Comparison of ENCODE assay signal across 20 cellular contexts in genomic region chr9:84742261-84742660, GRCh38.
DNase-seq lines count a peak whose midpoint lies in the region; ATAC-seq, FAIRE-seq and TF ChIP-seq lines count a peak whose summit lies in the region.
"Had no signal": no experiment of that assay in that cellular context is flagged by ENCODE, and none has a peak within 500 bp of the region (broad histone marks: within the 10 kb centered on the region; RNA-seq: fewer than 3 reads in every experiment).

No MANE protein-coding gene starts in this region.

- H3K9me3 ChIP-seq in esophagus muscularis mucosa (no peaks in the 10 kb centered on the region), aorta (ENCODE audit: control insufficient read depth, low read length) (no peaks in the 10 kb centered on the region)
- H3K9me3 ChIP-seq: BLaER1, Caco-2, HAP-1 had no signal

- H3K4me1 Mint-ChIP-seq in WTC11 = no peaks in the 10 kb centered on the region
- H3K4me1 Mint-ChIP-seq: B cell; CD4-positive, CD25-positive, alpha-beta regulatory T cell had no signal

- intact Hi-C loops in esophagus muscularis mucosa (cut with DNase I) (no loop called here), aorta (cut with DNase I) (no loop called here)

- H3K4me3 ChIP-seq in esophagus muscularis mucosa = no peak overlapping the region
- no peak overlapping the region for H3K4me3 ChIP-seq in aorta (ENCODE audit: low read length in 2 of 2)
- H3K4me3 ChIP-seq: BLaER1, HAP-1 had no signal

- no peak overlapping the region for H3K4me3 Mint-ChIP-seq in WTC11
- H3K4me3 Mint-ChIP-seq: B cell; CD8-positive, alpha-beta T cell; HFFc6 had no signal

- no peaks in the 10 kb centered on the region for H3K36me3 Mint-ChIP-seq in WTC11
- H3K36me3 Mint-ChIP-seq: CD4-positive, CD25-positive, alpha-beta regulatory T cell; CD8-positive, alpha-beta T cell had no signal

- H3K4me1 ChIP-seq in esophagus muscularis mucosa = no peaks in the 10 kb centered on the region
- no peaks in the 10 kb centered on the region for H3K4me1 ChIP-seq in aorta (ENCODE audit: control insufficient read depth in 1 of 2, insufficient read depth in 2 of 2, low read length in 2 of 2)
- H3K4me1 ChIP-seq: BLaER1, Caco-2, HAP-1 had no signal

- no peak for TF ChIP-seq EP300 in esophagus muscularis mucosa (IDR thresholded peaks at IDR 0.05)

- TF ChIP-seq CTCF in WTC11 (IDR thresholded peaks at IDR 0.05) (no peak), esophagus muscularis mucosa (IDR thresholded peaks at IDR 0.05) (no peak)

- no peaks in the 10 kb centered on the region for H3K27me3 Mint-ChIP-seq in WTC11 (ENCODE audit: low read depth)

- FAIRE-seq in GM18507 (lab: Jason Lieb, UNC) = peak; percentile 12
- FAIRE-seq: A204.1, G401.6 had no signal

- CTCF ChIA-PET in WTC11 (lab: Charles Lee) = interaction anchor here (0.5 to 1.6 kb wide), 4 partner anchors 14 to 1334 kb away, joined by 3 to 5 read pairs (median 3); no protein-coding TSS in a partner anchor

- POLR2A ChIA-PET in WTC11 (lab: Charles Lee) = interaction anchor here (0.5 kb wide), 1 partner anchor 12 kb away, joined by 9 read pairs; no protein-coding TSS in a partner anchor

- ATAC-seq in WTC11 = peak; percentile 53
- ATAC-seq in aorta (ENCODE audit: low FRiP score) = peak; percentile 34
- ATAC-seq in GM19023 (IDR thresholded peaks at IDR 0.05; ENCODE audit: unreplicated experiment) = no peak
- no peak for ATAC-seq in HG02973 (IDR thresholded peaks at IDR 0.05; ENCODE audit: unreplicated experiment)
- ATAC-seq: CD8-positive, alpha-beta T cell had no signal

- DNase-seq in GM18507 (ENCODE audit: extremely low spot score, insufficient read length, low read depth) (no peak), WTC11 (ENCODE audit: low spot score) (peak; percentile 20), esophagus muscularis mucosa (ENCODE audit: extremely low spot score) (peak; percentile 70), aorta (no peak), NCI-H1417 treated with DMSO at 0.1 percent for 48 hours (lab: John Stamatoyannopoulos, UW) (no peak)
- DNase-seq: Caco-2; CD4-positive, CD25-positive, alpha-beta regulatory T cell; CD8-positive, alpha-beta T cell; DMS153; DND-41; HFFc6 had no signal

- TF ChIP-seq POLR2A in esophagus muscularis mucosa (IDR thresholded peaks at IDR 0.05; ENCODE audit: low read depth) = no peak

- H3K27ac ChIP-seq in esophagus muscularis mucosa (replicated peaks in 1 of 4) (no peak overlapping the region), aorta (ENCODE audit: low read depth in 1 of 2, low read length in 2 of 2) (no peak overlapping the region)
- H3K27ac ChIP-seq: 22Rv1, BLaER1, C4-2B had no signal

- no peaks in the 10 kb centered on the region for H3K36me3 ChIP-seq in esophagus muscularis mucosa
- H3K36me3 ChIP-seq in aorta (ENCODE audit: control insufficient read depth in 1 of 2, insufficient read depth in 2 of 2, low read length in 1 of 2) = no peaks in the 10 kb centered on the region
- H3K36me3 ChIP-seq: BLaER1, HAP-1 had no signal

- no peaks in the 10 kb centered on the region for H3K9me3 Mint-ChIP-seq in WTC11
- H3K9me3 Mint-ChIP-seq: CD8-positive, alpha-beta T cell; HFFc6 had no signal

- H3K27ac Mint-ChIP-seq in WTC11 = no peak overlapping the region
- H3K27ac Mint-ChIP-seq: B cell; CD4-positive, CD25-positive, alpha-beta regulatory T cell; CD8-positive, alpha-beta T cell; HFFc6 had no signal

- 89% methylated on average over 4 of the region's 4 CpGs for WGBS in esophagus muscularis mucosa
- WGBS in aorta, 2 donors = 97 to 98% methylated on average over 4 of the region's 4 CpGs

- H3K27me3 ChIP-seq in esophagus muscularis mucosa = no peaks in the 10 kb centered on the region
- no peaks in the 10 kb centered on the region for H3K27me3 ChIP-seq in aorta (ENCODE audit: control insufficient read depth in 1 of 2, insufficient read depth in 2 of 2, low read length in 1 of 2)
- H3K27me3 ChIP-seq: BLaER1 had no signal

TF ChIP-seq in WTC11, 78 proteins besides CTCF, POLR2A, EP300 and RAD21:
- no peak for TF ChIP-seq NR1H2 (CRISPR knock-in tag; IDR thresholded peaks at IDR 0.05)
- no peak for TF ChIP-seq ZNF232 (CRISPR knock-in tag; IDR thresholded peaks at IDR 0.05)
- no peak for TF ChIP-seq SMAD3 (CRISPR knock-in tag; IDR thresholded peaks at IDR 0.05; ENCODE audit: borderline replicate concordance)
- TF ChIP-seq GTF2I (CRISPR knock-in tag; conservative IDR thresholded peaks at IDR 0.05) = no peak

Comparison
In these comparisons a context has a peak if more than half of its experiments do, and no peak if none do; other contexts are left out.
1. DNase-seq: peak in WTC11 (single experiment) and esophagus muscularis mucosa (single experiment); none in GM18507 (single experiment), aorta (0 of 2) and NCI-H1417 treated with DMSO at 0.1 percent for 48 hours (single experiment).
2. ATAC-seq: peak in WTC11 (single experiment) and aorta (single experiment); none in GM19023 (single experiment) and HG02973 (single experiment).